In the genomic region with DNA sequence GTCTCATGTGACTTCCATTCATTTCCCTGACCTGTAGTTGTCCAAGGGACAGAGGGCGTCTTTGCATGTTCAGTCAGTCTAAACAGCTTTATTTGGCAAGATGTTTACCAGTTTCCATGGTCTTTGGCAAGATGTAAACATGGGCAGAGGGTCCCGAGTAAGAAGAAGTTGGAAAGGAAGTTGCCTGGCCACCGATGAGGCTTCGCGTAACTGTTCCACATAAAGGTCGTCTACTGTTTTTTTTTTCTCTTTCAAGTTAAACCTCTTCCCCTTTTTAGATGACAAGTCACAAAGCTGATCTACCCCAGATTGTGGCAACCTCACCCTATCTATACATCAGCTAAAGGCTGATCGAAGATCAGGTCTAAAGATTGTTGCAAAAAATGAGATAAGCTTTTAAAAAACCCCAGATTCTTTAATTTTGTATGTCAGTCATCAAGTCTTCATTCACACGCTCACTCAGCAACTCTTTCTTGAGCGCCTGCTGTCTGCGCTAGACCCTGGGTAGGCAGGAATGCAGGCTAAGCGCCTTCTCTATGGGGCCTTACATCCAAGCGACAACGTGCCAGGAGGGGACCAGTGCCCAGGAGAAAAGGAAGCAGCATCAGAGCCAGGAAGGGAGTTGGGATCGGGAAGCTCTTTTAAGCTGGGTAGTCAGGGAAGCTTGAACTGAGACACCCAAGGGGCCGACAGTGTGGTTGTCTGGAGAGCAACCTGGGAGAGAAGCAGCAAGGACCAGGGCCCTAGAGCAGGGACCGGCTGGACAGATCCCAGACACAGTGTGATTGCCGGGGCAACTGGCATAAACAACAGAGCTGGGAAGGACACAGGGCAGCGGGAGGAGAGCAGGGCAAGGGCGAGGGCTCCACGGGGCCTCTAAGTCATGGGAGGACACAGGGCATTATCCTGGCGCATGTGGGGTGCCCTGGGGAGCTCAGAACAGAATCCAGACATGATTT, we compare ENCODE assay signal across 15 cellular contexts. TPM values are rescaled to one million over a fixed set of nuclear protein-coding genes. Genes with fewer than 3 reads are reported as not detected.
DNase-seq lines count a peak whose midpoint lies in the region; ATAC-seq, FAIRE-seq and TF ChIP-seq lines count a peak whose summit lies in the region.
"Had no signal": no experiment of that assay in that cellular context is flagged by ENCODE, and none has a peak within 500 bp of the region (broad histone marks: within the 10 kb centered on the region; RNA-seq: fewer than 3 reads in every experiment).

No MANE protein-coding gene starts in this region.

- no peak overlapping the region for H4K91ac ChIP-seq in H1 (replicated peaks; ENCODE audit: insufficient read length, low read length)

- TF ChIP-seq CTCF in left ventricle myocardium inferior (IDR thresholded peaks at IDR 0.05; ENCODE audit: borderline replicate concordance) (no peak), H1 (IDR thresholded peaks at IDR 0.05; ENCODE audit: control extremely low read depth in 1 of 3, insufficient read depth in 1 of 3, low read depth in 1 of 3, low read length in 3 of 3) (no peak)

- H3K27me3 ChIP-seq in left ventricle myocardium inferior (ENCODE audit: low read depth) (no peaks in the 10 kb centered on the region), H1 (replicated peaks in 1 of 4; ENCODE audit: control insufficient read depth in 3 of 4, extremely low read depth in 1 of 4, insufficient read depth in 3 of 4, low read length in 3 of 4) (no peaks in the 10 kb centered on the region)
- H3K27me3 ChIP-seq: MG63 had no signal

- no peak for TF ChIP-seq POLR2A in H1 (IDR thresholded peaks at IDR 0.05; ENCODE audit: control extremely low read depth in 1 of 2, low read depth in 2 of 2, low read length in 2 of 2)

- H2BK12ac ChIP-seq in H1 (ENCODE audit: low read depth, low read length): no peak overlapping the region

- H2BK20ac ChIP-seq in H1 (ENCODE audit: low read length): no peak overlapping the region

- H2BK15ac ChIP-seq in H1 (ENCODE audit: low read length): no peak overlapping the region

- ATAC-seq in Right ventricle myocardium superior (ENCODE audit: poor library complexity): peak; percentile 71

- H3K23ac ChIP-seq in H1 (ENCODE audit: insufficient read length): no peak overlapping the region

- no peak overlapping the region for H3K14ac ChIP-seq in H1 (ENCODE audit: insufficient read length)

- H3K4ac ChIP-seq in H1 (replicated peaks; ENCODE audit: insufficient read length, low read depth, low read length): no peak overlapping the region

- WGBS in H1 (ENCODE audit: extremely low coverage in 1 of 2, insufficient coverage in 1 of 2, insufficient read length in 1 of 2, insufficient replicate concordance in 2 of 2, low coverage in 1 of 2, low lambda C conversion rate in 2 of 2, missing lambda C conversion rate in 1 of 2), 2 experiments: 90% methylated on average over 18 of the region's 21 CpGs; no CpG with 5 or more reads in 1 of the 2 experiments

- no peak overlapping the region for H2BK120ac ChIP-seq in H1 (replicated peaks; ENCODE audit: low read depth, low read length)

- H3K4me1 ChIP-seq in left ventricle myocardium inferior (peaks cover 14% of the 10 kb centered on the region), H1 (replicated peaks in 1 of 4; ENCODE audit: control insufficient read depth in 3 of 4, insufficient read depth in 4 of 4, low read length in 3 of 4) (peaks cover 0 to 4% (median 0%) of the 10 kb centered on the region in 4 experiments; a peak in 2 of 7 replicates)

- CTCF ChIA-PET in H1 (lab: Charles Lee; ENCODE audit: partially characterized antibody): interaction anchor here (1.1 to 1.7 kb wide), 2 partner anchors 45 to 317 kb away, joined by 3 to 5 read pairs; no protein-coding TSS in a partner anchor

- TF ChIP-seq EP300 in H1 (IDR thresholded peaks at IDR 0.05; ENCODE audit: borderline replicate concordance in 1 of 2, low read depth in 2 of 2, low read length in 2 of 2): no peak

- in situ Hi-C loops in G401 (cut with HindIII; ENCODE audit: low sequenced_read_pairs): no loop called here

- POLR2A ChIA-PET in H1 (lab: Charles Lee; ENCODE audit: partially characterized antibody): no interaction called here

- no peak overlapping the region for H2BK5ac ChIP-seq in H1 (ENCODE audit: low read depth, low read length)

- FAIRE-seq in H1 (lab: Jason Lieb, UNC) (no peak), frontal cortex (lab: Jason Lieb, UNC) (no peak)
- FAIRE-seq: TTC549 had no signal

- no peak overlapping the region for H4K5ac ChIP-seq in H1 (ENCODE audit: insufficient read length, low read depth, low read length)

- H3K9ac ChIP-seq in H1 (replicated peaks in 1 of 4; ENCODE audit: extremely low read depth in 1 of 4, low read depth in 3 of 4, low read length in 3 of 4): no peak overlapping the region

- H3K4me3 ChIP-seq in left ventricle myocardium inferior: no peak overlapping the region
- H3K4me3 ChIP-seq in H1 (ENCODE audit: extremely low read depth in 1 of 4, insufficient read depth in 2 of 4, low read depth in 3 of 4, low read length in 4 of 4): no peak overlapping the region
- H3K4me3 ChIP-seq: heart right ventricle, MG63 had no signal

- no peaks in the 10 kb centered on the region for H3K79me1 ChIP-seq in H1 (ENCODE audit: low read depth, low read length)

- no peaks in the 10 kb centered on the region for H3K23me2 ChIP-seq in H1 (ENCODE audit: low read depth, low read length)

- H2AK5ac ChIP-seq in H1 (ENCODE audit: low read depth, low read length): no peak overlapping the region

- no peak overlapping the region for H2AFZ ChIP-seq in H1 (ENCODE audit: low read length)

- DNase-seq in Right ventricle myocardium superior (no peak), left ventricle myocardium inferior (no peak), OCI-M1 (lab: John Stamatoyannopoulos, UW) (peak; percentile 6), H1 (ENCODE audit: low read depth in 1 of 2, low spot score in 2 of 2) (no peak), G401 (ENCODE audit: low spot score) (no peak), head of caudate nucleus (no peak), frontal cortex (ENCODE audit: low spot score in 2 of 2) (no peak)
- no peak for DNase-seq in stimulated activated CD4-positive, alpha-beta T cell treated with anti-CD3 and anti-CD28 coated beads, Interleukin-4, amount 100 ng/mL, for 24 hours
- DNase-seq: HFFc6, MG63, midbrain, NCI-H526 treated with DMSO at 0.1 percent for 48 hours had no signal

- H3K79me2 ChIP-seq in H1 (ENCODE audit: control insufficient read depth in 1 of 2, insufficient read depth in 2 of 2, low read length in 2 of 2): no peaks in the 10 kb centered on the region

- no peak overlapping the region for H3K18ac ChIP-seq in H1 (ENCODE audit: extremely low read depth, low read length)

- no peaks in the 10 kb centered on the region for H3K36me3 ChIP-seq in left ventricle myocardium inferior
- no peaks in the 10 kb centered on the region for H3K36me3 ChIP-seq in H1 (ENCODE audit: control insufficient read depth in 2 of 4, insufficient read depth in 4 of 4, low read length in 3 of 4)
- H3K36me3 ChIP-seq: heart right ventricle, MG63 had no signal

- no peak for TF ChIP-seq RAD21 in H1 (IDR thresholded peaks at IDR 0.05 in 1 of 2, conservative IDR thresholded peaks at IDR 0.05 in 1 of 2; ENCODE audit: low read depth in 2 of 2, low read length in 2 of 2)

- H3K9me3 ChIP-seq in left ventricle myocardium inferior (replicated peaks): peaks cover 24% of the 10 kb centered on the region
- H3K9me3 ChIP-seq in H1 (ENCODE audit: insufficient read depth in 2 of 2, low read depth in 1 of 2, low read length in 1 of 2): peaks cover 10 to 11% of the 10 kb centered on the region in 2 experiments; a peak in 3 of 4 replicates
- H3K9me3 ChIP-seq: MG63 had no signal

- intact Hi-C loops in Right ventricle myocardium superior (cut with DNase I): no loop called here
- intact Hi-C loops in left ventricle myocardium inferior (cut with micrococcal nuclease): no loop called here
- intact Hi-C loops in head of caudate nucleus (cut with DNase I): no loop called here

- 0 out of 2 replicates have a peak overlapping the region, but pooled peaks have one; percentile 29 for H4K8ac ChIP-seq in H1 (ENCODE audit: extremely low read depth, insufficient read depth, low read length)

- H3K56ac ChIP-seq in H1 (replicated peaks; ENCODE audit: insufficient read length, low read depth, low read length): no peak overlapping the region

- no peak overlapping the region for H3K4me2 ChIP-seq in H1 (ENCODE audit: insufficient read depth in 1 of 2, low read depth in 2 of 2, low read length in 2 of 2)

- no peaks in the 10 kb centered on the region for H4K20me1 ChIP-seq in H1 (replicated peaks in 1 of 2; ENCODE audit: control insufficient read depth in 1 of 2, insufficient read depth in 2 of 2, low read length in 2 of 2)

- no peak overlapping the region for H3K27ac ChIP-seq in left ventricle myocardium inferior (replicated peaks)
- no peak overlapping the region for H3K27ac ChIP-seq in H1 (ENCODE audit: low read depth, low read length)

TF ChIP-seq in H1, 55 proteins besides CTCF, POLR2A, EP300 and RAD21:
- TF ChIP-seq NRF1 (IDR thresholded peaks at IDR 0.05; ENCODE audit: low read depth, low read length) (no peak), KDM5A (IDR thresholded peaks at IDR 0.05; ENCODE audit: low read length) (no peak), KDM4A (IDR thresholded peaks at IDR 0.05; ENCODE audit: low read depth, low read length, severe bottlenecking) (no peak), HDAC2 (IDR thresholded peaks at IDR 0.05; ENCODE audit: borderline replicate concordance in 1 of 2, low read depth in 2 of 2, low read length in 2 of 2) (no peak), ASH2L (IDR thresholded peaks at IDR 0.05; ENCODE audit: low read length) (no peak)
- TF ChIP-seq, protein P1, sequence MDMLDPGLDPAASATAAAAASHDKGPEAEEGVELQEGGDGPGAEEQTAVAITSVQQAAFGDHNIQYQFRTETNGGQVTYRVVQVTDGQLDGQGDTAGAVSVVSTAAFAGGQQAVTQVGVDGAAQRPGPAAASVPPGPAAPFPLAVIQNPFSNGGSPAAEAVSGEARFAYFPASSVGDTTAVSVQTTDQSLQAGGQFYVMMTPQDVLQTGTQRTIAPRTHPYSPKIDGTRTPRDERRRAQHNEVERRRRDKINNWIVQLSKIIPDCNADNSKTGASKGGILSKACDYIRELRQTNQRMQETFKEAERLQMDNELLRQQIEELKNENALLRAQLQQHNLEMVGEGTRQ (IDR thresholded peaks at IDR 0.05; ENCODE audit: low read length): no peak

RNA-seq across cellular contexts. Expression of a gene that starts 31.5 kb away (rescaled TPM):
- total RNA-seq in Right ventricle myocardium superior (not detected), left ventricle myocardium inferior (not detected), frontal cortex (not detected)
- not detected in 2 replicates for total RNA-seq in H1 (2021; fragmentation: NEBNext Ultra II Directional; extraction: Animal tissue kit (Norgen Biotek cat#: 25700))
- polyA plus RNA-seq in H1 (2011; rRNA removed): 0.06 and 0.27 TPM in 2 replicates
- polyA plus RNA-seq in H1 (2011; cell fraction: cytosol; rRNA removed): not detected
- polyA plus RNA-seq in H1 (2011; cell fraction: nucleus; rRNA removed): not detected
- polyA plus RNA-seq in H1 (2012, experiment 1 of 2): not detected in 4 replicates
- not detected for polyA plus RNA-seq in H1 (2012, experiment 2 of 2)
- not detected for polyA plus RNA-seq in H1 (2013, experiment 1 of 2)
- not detected for polyA plus RNA-seq in H1 (2013, experiment 2 of 2)
- polyA minus RNA-seq in H1 (2011; rRNA and poly(A)+ RNA removed): not detected in 2 replicates
- polyA minus RNA-seq in H1 (2011; cell fraction: cytosol; rRNA and poly(A)+ RNA removed): not detected
- not detected for polyA minus RNA-seq in H1 (2011; cell fraction: nucleus; rRNA and poly(A)+ RNA removed)
- not detected in 2 replicates for total RNA-seq in G401 (2014; rRNA removed; shearing (Covaris generic))
- total RNA-seq: activated naive CD4-positive, alpha-beta T cell treated with anti-CD3 and anti-CD28 coated beads, Interleukin-2, amount 50 U/mL, for 72 hours; HFFc6 had no signal
- polyA plus RNA-seq: heart right ventricle had no signal
